In the genomic region with DNA sequence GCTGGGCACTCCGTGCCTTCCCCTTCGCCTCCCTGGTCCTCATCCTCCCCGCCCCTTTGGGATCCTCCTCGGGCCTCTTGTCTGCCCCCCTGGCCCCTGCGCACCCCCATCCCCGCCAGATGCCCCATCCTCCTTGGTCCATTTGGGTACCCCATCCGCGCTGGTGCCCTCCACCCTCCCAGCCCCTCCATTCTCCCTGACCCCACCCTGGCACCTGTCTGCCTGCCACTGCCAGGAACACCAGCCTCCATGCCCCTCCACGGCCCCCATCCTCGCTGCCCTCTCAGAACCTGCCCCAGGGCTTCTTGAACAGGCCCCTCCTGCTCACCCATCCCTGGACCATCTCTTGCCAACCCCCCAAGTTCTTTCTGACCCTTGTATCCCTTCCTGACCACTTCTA, we compare ENCODE assay signal across 8 cellular contexts. TPM values are rescaled to one million over a fixed set of nuclear protein-coding genes. Genes with fewer than 3 reads are reported as not detected.
DNase-seq lines count a peak whose midpoint lies in the region; ATAC-seq and TF ChIP-seq lines count a peak whose summit lies in the region.

No MANE protein-coding gene starts in this region.

- no peaks in the 10 kb centered on the region; the same call in 1 of the 2 replicates for H3K4me1 ChIP-seq in ES-I3 (ENCODE audit: insufficient read depth, low read length)

- peak overlapping the region; percentile 79 for H3K4me2 ChIP-seq in SU-DHL-6 (ENCODE audit: low read depth, low read length, poor library complexity, severe bottlenecking)

- H3K27me3 Mint-ChIP-seq in progenitor cell of endocrine pancreas: no peaks in the 10 kb centered on the region

- H3K9ac ChIP-seq in ES-I3 (ENCODE audit: low read depth, low read length): peak overlapping the region; percentile 44
- peak overlapping the region; percentile 71 for H3K9ac ChIP-seq in SU-DHL-6 (ENCODE audit: low read length)

- H3K36me3 ChIP-seq in ES-I3 (ENCODE audit: insufficient read depth, low read length) (no peaks in the 10 kb centered on the region), SU-DHL-6 (ENCODE audit: low read length) (no peaks in the 10 kb centered on the region)

- peaks cover 39% of the 10 kb centered on the region for H3K4me1 Mint-ChIP-seq in progenitor cell of endocrine pancreas (ENCODE audit: low read depth)

- H4K20me1 ChIP-seq in SU-DHL-6 (ENCODE audit: low read depth, low read length): no peaks in the 10 kb centered on the region

- DNase-seq in fibroblast of the aortic adventitia (ENCODE audit: low read depth) (no peak), progenitor cell of endocrine pancreas (ENCODE audit: low spot score, unreplicated experiment) (no peak), superior temporal gyrus (ENCODE audit: extremely low spot score) (no peak), omental fat pad (ENCODE audit: low spot score) (no peak), NCI-H2081 treated with DMSO at 0.1 percent for 48 hours (lab: John Stamatoyannopoulos, UW) (no peak)

- H3K79me2 ChIP-seq in SU-DHL-6 (ENCODE audit: insufficient read depth, low read length): peaks cover 6% of the 10 kb centered on the region; the same call in 1 of the 2 replicates

- TF ChIP-seq CTCF in SU-DHL-6 (IDR thresholded peaks at IDR 0.05; ENCODE audit: insufficient read depth, low read length, poor library complexity, severe bottlenecking) (no peak), fibroblast of the aortic adventitia (IDR thresholded peaks at IDR 0.05; ENCODE audit: insufficient read depth, low read length) (no peak), progenitor cell of endocrine pancreas (IDR thresholded peaks at IDR 0.05; ENCODE audit: unreplicated experiment) (no peak), omental fat pad (IDR thresholded peaks at IDR 0.05) (no peak)

- no peak overlapping the region for H2AFZ ChIP-seq in SU-DHL-6 (ENCODE audit: low read depth, low read length, severe bottlenecking)

- H3K27ac ChIP-seq in SU-DHL-6 (ENCODE audit: low read depth, low read length): no peak overlapping the region

- H3K9me3 ChIP-seq in ES-I3 (ENCODE audit: control insufficient read depth, insufficient read depth, low read length) (no peaks in the 10 kb centered on the region; the same call in 1 of the 2 replicates), SU-DHL-6 (ENCODE audit: insufficient read depth, low read length) (no peaks in the 10 kb centered on the region)

- ATAC-seq in GM21360 (IDR thresholded peaks at IDR 0.05; ENCODE audit: unreplicated experiment) (no peak), omental fat pad (ENCODE audit: low FRiP score) (no peak)

- no peaks in the 10 kb centered on the region for H3K27me3 ChIP-seq in SU-DHL-6 (ENCODE audit: low read length)

- peak overlapping the region; percentile 76 for H3K4me3 Mint-ChIP-seq in progenitor cell of endocrine pancreas (ENCODE audit: low read depth)

- no peaks in the 10 kb centered on the region; the same call in 1 of the 2 replicates for H3F3A ChIP-seq in SU-DHL-6 (ENCODE audit: insufficient read depth)

- H3K4me3 ChIP-seq in SU-DHL-6 (ENCODE audit: insufficient read depth, low read length, poor library complexity, severe bottlenecking): peak overlapping the region; percentile 67
- peak overlapping the region; percentile 76 for H3K4me3 ChIP-seq in fibroblast of the aortic adventitia (ENCODE audit: low read depth, low read length)

- no peak overlapping the region for H3K27ac Mint-ChIP-seq in progenitor cell of endocrine pancreas

- no peaks in the 10 kb centered on the region for H3K9me2 ChIP-seq in SU-DHL-6 (replicated peaks; ENCODE audit: insufficient read depth, low read length)

- no peaks in the 10 kb centered on the region for H3K36me3 Mint-ChIP-seq in progenitor cell of endocrine pancreas (ENCODE audit: insufficient read depth)

- no peaks in the 10 kb centered on the region for H3K9me3 Mint-ChIP-seq in progenitor cell of endocrine pancreas (ENCODE audit: low read depth)

RNA-seq across cellular contexts. Expression of a gene that starts 0.7 kb away (rescaled TPM):
- 2.5 and 10.4 TPM in 2 replicates for total RNA-seq in fibroblast of the aortic adventitia (ENCODE audit: low replicate concordance)
- 22.9 and 26.1 TPM in 2 replicates for total RNA-seq in progenitor cell of endocrine pancreas
- 10 to 100 TPM; 27.4 to 81.1 (median 33.5) TPM for total RNA-seq in omental fat pad

RNA-seq across cellular contexts. Expression of a gene that starts 35.7 kb away (rescaled TPM):
- total RNA-seq in fibroblast of the aortic adventitia (ENCODE audit: low replicate concordance) (1.1 TPM in 1 of 2 replicates, not detected in the other), progenitor cell of endocrine pancreas (0.36 and 0.44 TPM in 2 replicates), omental fat pad (1 to 10 TPM in 2 of 4 donors, under 1 TPM in 1, not detected in 1; 0.38 to 4.9 (median 1.9) TPM)

RNA-seq across cellular contexts. Expression of a gene that starts 39.5 kb away (rescaled TPM):
- 11.5 and 18.1 TPM in 2 replicates for total RNA-seq in fibroblast of the aortic adventitia (ENCODE audit: low replicate concordance)
- total RNA-seq in progenitor cell of endocrine pancreas: 10.2 and 12.1 TPM in 2 replicates
- 10 to 100 TPM in 3 of 4 donors, 1 to 10 TPM in 1; 7.9 to 17.1 (median 16.5) TPM for total RNA-seq in omental fat pad
